Comparison of ENCODE assay signal across 39 cellular contexts in the genomic region with DNA sequence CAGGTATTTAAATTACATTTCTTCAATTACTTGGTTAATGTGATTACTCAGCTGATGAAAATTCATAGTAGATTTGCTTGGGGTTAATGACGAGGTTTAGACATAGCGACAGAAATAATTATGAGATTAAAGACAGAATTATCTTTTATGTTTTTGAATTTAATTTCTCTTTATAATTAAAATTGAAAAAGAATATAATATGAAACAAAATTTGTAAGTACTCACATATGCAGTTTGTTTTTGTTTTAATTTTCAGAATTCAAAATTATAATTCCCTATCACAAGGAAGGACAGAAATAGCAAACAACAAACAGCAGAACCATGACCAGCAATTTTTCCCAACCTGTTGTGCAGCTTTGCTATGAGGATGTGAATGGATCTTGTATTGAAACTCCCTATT. TPM values are rescaled to one million over a fixed set of nuclear protein-coding genes. Genes with fewer than 3 reads are reported as not detected.
"Had no signal": no experiment of that assay in that cellular context is flagged by ENCODE, and none has a peak within 500 bp of the region (broad histone marks: within the 10 kb centered on the region; RNA-seq: fewer than 3 reads in every experiment).

A gene with protein sequence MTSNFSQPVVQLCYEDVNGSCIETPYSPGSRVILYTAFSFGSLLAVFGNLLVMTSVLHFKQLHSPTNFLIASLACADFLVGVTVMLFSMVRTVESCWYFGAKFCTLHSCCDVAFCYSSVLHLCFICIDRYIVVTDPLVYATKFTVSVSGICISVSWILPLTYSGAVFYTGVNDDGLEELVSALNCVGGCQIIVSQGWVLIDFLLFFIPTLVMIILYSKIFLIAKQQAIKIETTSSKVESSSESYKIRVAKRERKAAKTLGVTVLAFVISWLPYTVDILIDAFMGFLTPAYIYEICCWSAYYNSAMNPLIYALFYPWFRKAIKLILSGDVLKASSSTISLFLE (plus strand): TSS at position 301 of the 400 bp plus-strand sequence. CDS start 21 bp downstream, at position 322.

- H3K36me3 ChIP-seq: MG63 had no signal

- DNase-seq: Karpas-422, Kasumi-1, MG63, MM.1S, MV-4-11, NCI-H1048, NCI-H1092, NCI-H1092 treated with DMSO at 0.1 percent for 48 hours, NCI-H1105, NCI-H1105 treated with DMSO at 0.1 percent for 48 hours, NCI-H1417, NCI-H1417 treated with DMSO at 0.1 percent for 48 hours, NCI-H1436, NCI-H1436 treated with DMSO at 0.1 percent for 48 hours, NCI-H146, NCI-H1694, NCI-H1694 treated with DMSO at 0.1 percent for 48 hours, NCI-H187, NCI-H187 treated with DMSO at 0.1 percent for 48 hours, NCI-H1930, NCI-H2029, NCI-H2029 treated with DMSO at 0.1 percent for 48 hours, NCI-H2081, NCI-H2081 treated with DMSO at 0.1 percent for 48 hours, NCI-H2107, NCI-H2171, NCI-H2171 treated with DMSO at 0.1 percent for 48 hours, NCI-H2227 treated with DMSO at 0.1 percent for 48 hours, NCI-H226, NCI-H345, NCI-H446, NCI-H446 treated with DMSO at 0.1 percent for 48 hours, NCI-H510A, NCI-H510A treated with DMSO at 0.1 percent for 48 hours, NCI-H524 had no signal

- H3K4me3 ChIP-seq: MG63 had no signal

- H3K9me3 ChIP-seq: MG63 had no signal

RNA-seq across cellular contexts. Expression of the gene that starts here (rescaled TPM):
- total RNA-seq: LHCN-M2, M059J, MCF 10A, NCI-H460 had no signal
